10 cellular contexts compared by ENCODE assay signal in the genomic region with DNA sequence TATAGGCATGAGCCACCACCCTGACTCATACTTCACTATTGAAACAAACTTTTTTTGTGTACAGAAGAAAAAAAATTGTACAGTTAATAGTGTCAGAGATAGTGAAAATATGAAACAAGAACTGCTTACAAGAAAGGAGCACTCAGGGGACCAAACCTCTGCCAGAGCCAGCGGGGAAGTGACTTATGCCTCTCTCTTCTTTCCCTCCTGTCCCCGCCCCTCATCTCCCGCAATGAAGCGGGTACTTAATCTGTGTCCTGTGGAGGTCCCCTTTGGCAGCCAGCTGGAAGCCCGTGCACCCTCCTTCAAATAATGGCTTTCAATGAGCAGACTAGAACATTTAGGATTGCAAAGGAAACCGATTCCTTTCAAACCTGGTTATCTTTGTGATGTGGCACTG. TPM values are rescaled to one million over a fixed set of nuclear protein-coding genes. Genes with fewer than 3 reads are reported as not detected.
DNase-seq lines count a peak whose midpoint lies in the region; ATAC-seq and TF ChIP-seq lines count a peak whose summit lies in the region.
"Not testable (repeated sequence)": the region's sequence is repeated elsewhere in the genome, so short reads cannot be mapped to it uniquely, and the experiment has no call there.
"Had no signal": no experiment of that assay in that cellular context is flagged by ENCODE, and none has a peak within 500 bp of the region (broad histone marks: within the 10 kb centered on the region; RNA-seq: fewer than 3 reads in every experiment).

No MANE protein-coding gene starts in this region.

- not testable (repeated sequence) for H3K36me3 Mint-ChIP-seq in T-helper 17 cell (ENCODE audit: low read depth); activated T-cell treated with anti-CD3 and anti-CD28 coated beads, Interleukin-2, amount 50 U/mL, for 72 hours (ENCODE audit: insufficient read depth in 2 of 2); activated naive CD8-positive, alpha-beta T cell; glutamatergic neuron (ENCODE audit: unreplicated experiment); nephron progenitor cell (ENCODE audit: low read depth); type B pancreatic cell

- H3K4me1 Mint-ChIP-seq in T-helper 17 cell, result peaks cover 14% of the 10 kb centered on the region
- H3K4me1 Mint-ChIP-seq in activated T-cell treated with anti-CD3 and anti-CD28 coated beads, Interleukin-2, amount 50 U/mL, for 72 hours (ENCODE audit: low read depth), result peaks cover 26% of the 10 kb centered on the region
- peaks cover 18% of the 10 kb centered on the region for H3K4me1 Mint-ChIP-seq in activated naive CD8-positive, alpha-beta T cell (ENCODE audit: low read depth)
- peaks cover 14% of the 10 kb centered on the region for H3K4me1 Mint-ChIP-seq in glutamatergic neuron (ENCODE audit: low read depth, unreplicated experiment)
- H3K4me1 Mint-ChIP-seq in nephron progenitor cell, result peaks cover 27% of the 10 kb centered on the region
- not testable (repeated sequence) for H3K4me1 Mint-ChIP-seq in type B pancreatic cell (ENCODE audit: unreplicated experiment)

- DNase-seq in M059J (ENCODE audit: low read depth), result peak; percentile 6
- DNase-seq in T-helper 17 cell; glutamatergic neuron; type B pancreatic cell (ENCODE audit: extremely low spot score, unreplicated experiment): not testable (repeated sequence)
- peak; percentile 16 to 26 for DNase-seq in activated CD4-positive, alpha-beta T cell treated with anti-CD3 and anti-CD28 coated beads, Interleukin-2, amount 50 U/mL, for 48 hours
- DNase-seq in activated T-cell treated with anti-CD3 and anti-CD28 coated beads, Interleukin-2, amount 50 U/mL, for 72 hours, result peak in 1 of 2 donors; percentile 12
- peak; percentile 7 for DNase-seq in nephron progenitor cell

- H3K27ac Mint-ChIP-seq in T-helper 17 cell (peak overlapping the region; percentile 100), glutamatergic neuron (ENCODE audit: unreplicated experiment) (peak overlapping the region; percentile 100), type B pancreatic cell (peak overlapping the region; percentile 85)
- peak overlapping the region; percentile 72 for H3K27ac Mint-ChIP-seq in activated T-cell treated with anti-CD3 and anti-CD28 coated beads, Interleukin-2, amount 50 U/mL, for 72 hours
- peak overlapping the region; percentile 85 for H3K27ac Mint-ChIP-seq in activated naive CD8-positive, alpha-beta T cell
- not testable (repeated sequence) for H3K27ac Mint-ChIP-seq in nephron progenitor cell

- ATAC-seq in T-helper 17 cell; activated T-cell treated with anti-CD3 and anti-CD28 coated beads, Interleukin-2, amount 50 U/mL, for 72 hours (replicated peaks in 1 of 2): not testable (repeated sequence)

- not testable (repeated sequence) for H3K9me3 Mint-ChIP-seq in activated T-cell treated with anti-CD3 and anti-CD28 coated beads, Interleukin-2, amount 50 U/mL, for 72 hours; activated naive CD8-positive, alpha-beta T cell (ENCODE audit: low read depth); nephron progenitor cell; type B pancreatic cell
- H3K9me3 Mint-ChIP-seq in glutamatergic neuron (ENCODE audit: unreplicated experiment), result peaks cover 11% of the 10 kb centered on the region

- H3K9me3 ChIP-seq in T-helper 17 cell (ENCODE audit: control insufficient read depth, low read length, poor library complexity, severe bottlenecking), result not testable (repeated sequence)

- peak overlapping the region; percentile 96 for H3K4me3 Mint-ChIP-seq in T-helper 17 cell
- H3K4me3 Mint-ChIP-seq in activated T-cell treated with anti-CD3 and anti-CD28 coated beads, Interleukin-2, amount 50 U/mL, for 72 hours, result peak overlapping the region; percentile 87 to 95
- H3K4me3 Mint-ChIP-seq in activated naive CD8-positive, alpha-beta T cell, result peak overlapping the region; percentile 59
- not testable (repeated sequence) for H3K4me3 Mint-ChIP-seq in glutamatergic neuron (ENCODE audit: unreplicated experiment); nephron progenitor cell; type B pancreatic cell

- not testable (repeated sequence) for TF ChIP-seq CTCF in glutamatergic neuron (IDR thresholded peaks at IDR 0.05; ENCODE audit: partially characterized antibody, unreplicated experiment); nephron progenitor cell (IDR thresholded peaks at IDR 0.05); type B pancreatic cell (conservative IDR thresholded peaks at IDR 0.05)

- H3K27me3 Mint-ChIP-seq in T-helper 17 cell; activated T-cell treated with anti-CD3 and anti-CD28 coated beads, Interleukin-2, amount 50 U/mL, for 72 hours (ENCODE audit: low read depth); activated naive CD8-positive, alpha-beta T cell; glutamatergic neuron (ENCODE audit: unreplicated experiment); nephron progenitor cell (ENCODE audit: low read depth, poor library complexity); type B pancreatic cell: not testable (repeated sequence)

RNA-seq across cellular contexts. Expression of gene PPIAL4A, which starts 51.5 kb away (rescaled TPM):
- total RNA-seq in M059J (2014; rRNA removed; shearing (Covaris generic)), result not detected in 2 replicates
- total RNA-seq in T-helper 17 cell (not detected), glutamatergic neuron (ENCODE audit: unreplicated experiment) (not detected), type B pancreatic cell (ENCODE audit: low replicate concordance) (not detected in 2 replicates)
- not detected for total RNA-seq in activated T-cell treated with anti-CD3 and anti-CD28 coated beads, Interleukin-2, amount 50 U/mL, for 72 hours
- total RNA-seq: HFFc6, K562 had no signal
